ENCODE assay signal across 9 cellular contexts in genomic region chr18:13465126-13465446, GRCh38.
DNase-seq lines count a peak whose midpoint lies in the region; ATAC-seq and TF ChIP-seq lines count a peak whose summit lies in the region.
"Had no signal": no experiment of that assay in that cellular context is flagged by ENCODE, and none has a peak within 500 bp of the region (broad histone marks: within the 10 kb centered on the region; RNA-seq: fewer than 3 reads in every experiment).

No MANE protein-coding gene starts in this region.

- peak overlapping the region; percentile 90 for H3K27ac Mint-ChIP-seq in activated T-helper 1 cell treated with anti-CD3 and anti-CD28 coated beads, Interleukin-12 subunit alpha, Interleukin-12 subunit beta, Interleukin-2, Interleukin-4 antibody, amounts not matched to agents 30 ng/mL and 10 ng/mL and 1 ng/mL, durations not matched to agents 14 hours and 24 hours and 36 hours

- no peak overlapping the region for H3K4me3 ChIP-seq in psoas muscle

- peaks cover 11% of the 10 kb centered on the region for H3K4me1 ChIP-seq in psoas muscle

- H3K36me3 Mint-ChIP-seq in activated T-helper 1 cell treated with anti-CD3 and anti-CD28 coated beads, Interleukin-12 subunit alpha, Interleukin-12 subunit beta, Interleukin-2, Interleukin-4 antibody, amounts not matched to agents 30 ng/mL and 10 ng/mL and 1 ng/mL, durations not matched to agents 14 hours and 24 hours and 36 hours (ENCODE audit: low read depth), result peaks cover 30% of the 10 kb centered on the region

- WGBS in psoas muscle, 3 donors, result 69 to 74% (median 73%) methylated on average over 4 of the region's 4 CpGs

- peak overlapping the region; percentile 53 for H3K27ac ChIP-seq in psoas muscle

- H3K36me3 ChIP-seq in psoas muscle (ENCODE audit: insufficient read depth in 1 of 2, low read depth in 1 of 2), result no peaks in the 10 kb centered on the region

- H3K4me3 Mint-ChIP-seq in activated T-helper 1 cell treated with anti-CD3 and anti-CD28 coated beads, Interleukin-12 subunit alpha, Interleukin-12 subunit beta, Interleukin-2, Interleukin-4 antibody, amounts not matched to agents 30 ng/mL and 10 ng/mL and 1 ng/mL, durations not matched to agents 14 hours and 24 hours and 36 hours, result peak overlapping the region; percentile 90

- peaks cover 63% of the 10 kb centered on the region for H3K4me1 Mint-ChIP-seq in activated T-helper 1 cell treated with anti-CD3 and anti-CD28 coated beads, Interleukin-12 subunit alpha, Interleukin-12 subunit beta, Interleukin-2, Interleukin-4 antibody, amounts not matched to agents 30 ng/mL and 10 ng/mL and 1 ng/mL, durations not matched to agents 14 hours and 24 hours and 36 hours (ENCODE audit: low read depth)

- intact Hi-C loops in activated T-helper 1 cell treated with anti-CD3 and anti-CD28 coated beads, Interleukin-12 subunit alpha, Interleukin-12 subunit beta, Interleukin-2, Interleukin-4 antibody, amounts not matched to agents 30 ng/mL and 10 ng/mL and 1 ng/mL, durations not matched to agents 14 hours and 24 hours and 36 hours (cut with micrococcal nuclease), result loop anchor here (2.0 to 5.0 kb wide), 4 partner anchors 26 to 167 kb away; no protein-coding TSS in a partner anchor
- intact Hi-C loops in psoas muscle (cut with DNase I), result no loop called here

- DNase-seq in activated T-helper 1 cell treated with anti-CD3 and anti-CD28 coated beads, Interleukin-12 subunit alpha, Interleukin-12 subunit beta, Interleukin-2, Interleukin-4 antibody, amounts not matched to agents 30 ng/mL and 10 ng/mL and 1 ng/mL, durations not matched to agents 14 hours and 24 hours and 36 hours (ENCODE audit: low spot score), result no peak
- DNase-seq in psoas muscle, result no peak
- DNase-seq in stimulated activated CD4-positive, alpha-beta T cell treated with anti-CD3 and anti-CD28 coated beads, Interleukin-2, amount 100 ng/mL, for 24 hours, result no peak
- DNase-seq in hypothalamus (lab: John Stamatoyannopoulos, UW), result no peak
- DNase-seq: foreskin fibroblast, NCI-H1694 treated with DMSO at 0.1 percent for 48 hours had no signal

- H3K9me3 Mint-ChIP-seq in activated T-helper 1 cell treated with anti-CD3 and anti-CD28 coated beads, Interleukin-12 subunit alpha, Interleukin-12 subunit beta, Interleukin-2, Interleukin-4 antibody, amounts not matched to agents 30 ng/mL and 10 ng/mL and 1 ng/mL, durations not matched to agents 14 hours and 24 hours and 36 hours, result peaks cover 16% of the 10 kb centered on the region

- H3K9me3 ChIP-seq in psoas muscle, result no peaks in the 10 kb centered on the region

- no peak for TF ChIP-seq CTCF in psoas muscle (IDR thresholded peaks at IDR 0.05)

- H3K27me3 Mint-ChIP-seq in activated T-helper 1 cell treated with anti-CD3 and anti-CD28 coated beads, Interleukin-12 subunit alpha, Interleukin-12 subunit beta, Interleukin-2, Interleukin-4 antibody, amounts not matched to agents 30 ng/mL and 10 ng/mL and 1 ng/mL, durations not matched to agents 14 hours and 24 hours and 36 hours (ENCODE audit: insufficient read depth), result no peaks in the 10 kb centered on the region

- ATAC-seq in GM18873 (IDR thresholded peaks at IDR 0.05; ENCODE audit: low FRiP score, unreplicated experiment), result peak; percentile 14
- peak; percentile 20 for ATAC-seq in HG02763 (IDR thresholded peaks at IDR 0.05; ENCODE audit: unreplicated experiment)
- no peak for ATAC-seq in psoas muscle
- ATAC-seq in GM21825 (IDR thresholded peaks at IDR 0.05; ENCODE audit: unreplicated experiment), result no peak

- no peaks in the 10 kb centered on the region for H3K27me3 ChIP-seq in psoas muscle (ENCODE audit: insufficient read depth in 3 of 3, low read length in 2 of 3)

Comparison
In these comparisons a context has a peak if more than half of its experiments do, and no peak if none do; other contexts are left out.
1. ATAC-seq: peak in GM18873 (single experiment) and HG02763 (single experiment); none in psoas muscle (0 of 4) and GM21825 (single experiment).